ENCODE assay signal across 8 cellular contexts in genomic region chr15:67127925-67128324, GRCh38.
DNase-seq lines count a peak whose midpoint lies in the region; ATAC-seq and TF ChIP-seq lines count a peak whose summit lies in the region.

No MANE protein-coding gene starts in this region.

- peak; percentile 96 for DNase-seq in AG09309 (ENCODE audit: low read depth)
- DNase-seq in HT1080 (ENCODE audit: low read depth): peak; percentile 99
- no peak for DNase-seq in breast epithelium (ENCODE audit: low spot score in 2 of 2)
- no peak for DNase-seq in stimulated activated CD8-positive, alpha-beta memory T cell treated with anti-CD3 and anti-CD28 coated beads, Interleukin-4, amount 100 ng/mL, for 48 hours
- no peak for DNase-seq in medulla oblongata (ENCODE audit: extremely low spot score)
- DNase-seq in suprapubic skin (ENCODE audit: low spot score in 2 of 2): no peak

- intact Hi-C loops in breast epithelium (cut with DNase I; ENCODE audit: low total_unique reads): no loop called here

- H3K4me3 ChIP-seq in AG09309 (ENCODE audit: control insufficient read depth, low read depth, low read length) (no peak overlapping the region), breast epithelium (no peak overlapping the region), mucosa of rectum (ENCODE audit: low read length in 2 of 2) (no peak overlapping the region), suprapubic skin (no peak overlapping the region)

- WGBS in suprapubic skin: 42% methylated on average over 4 of the region's 4 CpGs

- H3K9me3 ChIP-seq in breast epithelium: no peaks in the 10 kb centered on the region
- no peaks in the 10 kb centered on the region for H3K9me3 ChIP-seq in mucosa of rectum (ENCODE audit: control insufficient read depth in 2 of 2, low read length in 2 of 2)
- no peaks in the 10 kb centered on the region for H3K9me3 ChIP-seq in suprapubic skin

- H3K27ac ChIP-seq in breast epithelium: peak overlapping the region; percentile 2 to 96
- peak overlapping the region; percentile 61 to 69 for H3K27ac ChIP-seq in mucosa of rectum (ENCODE audit: low read depth in 2 of 2, low read length in 2 of 2)
- H3K27ac ChIP-seq in suprapubic skin: no peak overlapping the region

- no peaks in the 10 kb centered on the region for H3K36me3 ChIP-seq in breast epithelium
- peaks cover 0 to 2% of the 10 kb centered on the region in 2 donors for H3K36me3 ChIP-seq in mucosa of rectum (ENCODE audit: control insufficient read depth in 2 of 2, insufficient read depth in 2 of 2, low read length in 2 of 2)
- no peaks in the 10 kb centered on the region for H3K36me3 ChIP-seq in suprapubic skin

- ATAC-seq in GM19328 (IDR thresholded peaks at IDR 0.05; ENCODE audit: unreplicated experiment): no peak

- TF ChIP-seq CTCF in AG09309 (IDR thresholded peaks at IDR 0.05; ENCODE audit: control insufficient read depth, insufficient read depth, low read depth, low read length, missing control alignments) (no peak), breast epithelium (IDR thresholded peaks at IDR 0.05) (no peak), suprapubic skin (IDR thresholded peaks at IDR 0.05) (no peak)

- TF ChIP-seq POLR2A in breast epithelium (IDR thresholded peaks at IDR 0.05) (no peak), suprapubic skin (IDR thresholded peaks at IDR 0.05) (no peak)

- no peak overlapping the region for H3K9ac ChIP-seq in mucosa of rectum (ENCODE audit: low read depth in 1 of 2, low read length in 2 of 2)

- H3K4me1 ChIP-seq in breast epithelium: peaks cover 5 to 21% of the 10 kb centered on the region in 2 donors
- H3K4me1 ChIP-seq in mucosa of rectum (ENCODE audit: control insufficient read depth in 2 of 2, insufficient read depth in 2 of 2, low read length in 2 of 2): peaks cover 24 to 26% of the 10 kb centered on the region in 2 donors
- H3K4me1 ChIP-seq in suprapubic skin: peaks cover 82% of the 10 kb centered on the region

- TF ChIP-seq EP300 in suprapubic skin (IDR thresholded peaks at IDR 0.05): no peak

- H3K27me3 ChIP-seq in breast epithelium (no peaks in the 10 kb centered on the region), mucosa of rectum (ENCODE audit: control insufficient read depth in 2 of 2, insufficient read depth in 2 of 2, low read length in 2 of 2) (no peaks in the 10 kb centered on the region), suprapubic skin (no peaks in the 10 kb centered on the region)

Comparison
In these comparisons a context has a peak if more than half of its experiments do, and no peak if none do; other contexts are left out.
1. DNase-seq: peak in AG09309 (single experiment) and HT1080 (single experiment); none in breast epithelium (0 of 2), stimulated activated CD8-positive, alpha-beta memory T cell treated with anti-CD3 and anti-CD28 coated beads, Interleukin-4, amount 100 ng/mL, for 48 hours (single experiment), medulla oblongata (single experiment) and suprapubic skin (0 of 2).